Comparison of ENCODE assay signal across 8 cellular contexts in genomic region chr21:35189077-35189863, GRCh38.
A peak's percentile ranks its signal among the peaks of the same experiment; 100 is the strongest.
DNase-seq lines count a peak whose midpoint lies in the region; ATAC-seq and TF ChIP-seq lines count a peak whose summit lies in the region.

No MANE protein-coding gene starts in this region.

- no peak overlapping the region for H3K4me3 ChIP-seq in endodermal cell (ENCODE audit: low read length)

- no peaks in the 10 kb centered on the region for H3K9me3 ChIP-seq in endodermal cell (ENCODE audit: control insufficient read depth, low read length)

- no peak overlapping the region for H3K27ac Mint-ChIP-seq in activated CD8-positive, alpha-beta T cell treated with anti-CD3 and anti-CD28 coated beads for 36 hours
- H3K27ac Mint-ChIP-seq in endodermal cell: no peak overlapping the region

- DNase-seq in AG08396 (ENCODE audit: low spot score) (peak; percentile 71), GM19240 (ENCODE audit: insufficient read length, low spot score) (peak; percentile 15), fibroblast of gingiva (ENCODE audit: low read depth) (peak; percentile 93), endodermal cell (no peak)
- DNase-seq in activated CD8-positive, alpha-beta T cell treated with anti-CD3 and anti-CD28 coated beads for 36 hours: no peak
- no peak for DNase-seq in stimulated activated CD4-positive, alpha-beta T cell treated with anti-CD3 and anti-CD28 coated beads, Interleukin-4, amount 100 ng/mL, for 1 hour
- no peak for DNase-seq in effector CD8-positive, alpha-beta T cell (lab: John Stamatoyannopoulos, UW)

- no peaks in the 10 kb centered on the region for H3K27me3 ChIP-seq in endodermal cell (ENCODE audit: control insufficient read depth, insufficient read depth, low read length, poor library complexity, severe bottlenecking)

- 88 to 100% methylated on average over 3 to 8 of the region's 8 CpGs for WGBS in endodermal cell (ENCODE audit: insufficient coverage in 1 of 2, insufficient read length in 1 of 2), 2 experiments

- no peaks in the 10 kb centered on the region for H3K36me3 Mint-ChIP-seq in activated CD8-positive, alpha-beta T cell treated with anti-CD3 and anti-CD28 coated beads for 36 hours (ENCODE audit: low read depth)
- no peaks in the 10 kb centered on the region for H3K36me3 Mint-ChIP-seq in endodermal cell (ENCODE audit: low read depth)

- POLR2A ChIA-PET in activated CD8-positive, alpha-beta T cell treated with anti-CD3 and anti-CD28 coated beads for 36 hours (lab: Charles Lee): interaction anchor here (0.8 to 1.0 kb wide), 3 partner anchors 10 to 246 kb away, joined by 3 read pairs; no protein-coding TSS in a partner anchor

- CTCF ChIA-PET in activated CD8-positive, alpha-beta T cell treated with anti-CD3 and anti-CD28 coated beads for 36 hours (lab: Charles Lee): interaction anchor here (1.0 to 1.6 kb wide), 3 partner anchors 11 to 19 kb away, joined by 3 to 4 read pairs (median 3); no protein-coding TSS in a partner anchor

- no peaks in the 10 kb centered on the region for H3K4me1 ChIP-seq in endodermal cell (ENCODE audit: control insufficient read depth, insufficient read depth, low read length)

- H3K9ac ChIP-seq in endodermal cell (ENCODE audit: extremely low read depth, low read length, poor library complexity, severe bottlenecking): no peak overlapping the region

- no peaks in the 10 kb centered on the region for H3K9me3 Mint-ChIP-seq in activated CD8-positive, alpha-beta T cell treated with anti-CD3 and anti-CD28 coated beads for 36 hours
- no peaks in the 10 kb centered on the region for H3K9me3 Mint-ChIP-seq in endodermal cell

- H3K27me3 Mint-ChIP-seq in activated CD8-positive, alpha-beta T cell treated with anti-CD3 and anti-CD28 coated beads for 36 hours: peaks cover 4% of the 10 kb centered on the region
- H3K27me3 Mint-ChIP-seq in endodermal cell (ENCODE audit: insufficient read depth): no peaks in the 10 kb centered on the region

- ATAC-seq in HG03108 (IDR thresholded peaks at IDR 0.05; ENCODE audit: unreplicated experiment): peak; percentile 83
- no peak for ATAC-seq in activated CD8-positive, alpha-beta T cell treated with anti-CD3 and anti-CD28 coated beads for 36 hours

- H3K4me3 Mint-ChIP-seq in activated CD8-positive, alpha-beta T cell treated with anti-CD3 and anti-CD28 coated beads for 36 hours: no peak overlapping the region
- H3K4me3 Mint-ChIP-seq in endodermal cell: no peak overlapping the region

- peaks cover 14% of the 10 kb centered on the region for H3K4me1 Mint-ChIP-seq in activated CD8-positive, alpha-beta T cell treated with anti-CD3 and anti-CD28 coated beads for 36 hours (ENCODE audit: low read depth)
- H3K4me1 Mint-ChIP-seq in endodermal cell: no peaks in the 10 kb centered on the region

- intact Hi-C loops in activated CD8-positive, alpha-beta T cell treated with anti-CD3 and anti-CD28 coated beads for 36 hours (cut with micrococcal nuclease): no loop called here

- TF ChIP-seq CTCF in activated CD8-positive, alpha-beta T cell treated with anti-CD3 and anti-CD28 coated beads for 36 hours (IDR thresholded peaks at IDR 0.05): no peak
- TF ChIP-seq CTCF in endodermal cell (conservative IDR thresholded peaks at IDR 0.05): no peak

- no peak overlapping the region for H3K27ac ChIP-seq in endodermal cell (ENCODE audit: low read depth, low read length)

- H3K36me3 ChIP-seq in endodermal cell (ENCODE audit: control insufficient read depth, insufficient read depth, low read length): no peaks in the 10 kb centered on the region

Comparison
In these comparisons a context has a peak if more than half of its experiments do, and no peak if none do; other contexts are left out.
1. DNase-seq: peak in AG08396 (single experiment), GM19240 (single experiment) and fibroblast of gingiva (single experiment); none in activated CD8-positive, alpha-beta T cell treated with anti-CD3 and anti-CD28 coated beads for 36 hours (single experiment), endodermal cell (single experiment), stimulated activated CD4-positive, alpha-beta T cell treated with anti-CD3 and anti-CD28 coated beads, Interleukin-4, amount 100 ng/mL, for 1 hour (single experiment) and effector CD8-positive, alpha-beta T cell (single experiment).